ENCODE assay signal across 8 cellular contexts in the genomic region with DNA sequence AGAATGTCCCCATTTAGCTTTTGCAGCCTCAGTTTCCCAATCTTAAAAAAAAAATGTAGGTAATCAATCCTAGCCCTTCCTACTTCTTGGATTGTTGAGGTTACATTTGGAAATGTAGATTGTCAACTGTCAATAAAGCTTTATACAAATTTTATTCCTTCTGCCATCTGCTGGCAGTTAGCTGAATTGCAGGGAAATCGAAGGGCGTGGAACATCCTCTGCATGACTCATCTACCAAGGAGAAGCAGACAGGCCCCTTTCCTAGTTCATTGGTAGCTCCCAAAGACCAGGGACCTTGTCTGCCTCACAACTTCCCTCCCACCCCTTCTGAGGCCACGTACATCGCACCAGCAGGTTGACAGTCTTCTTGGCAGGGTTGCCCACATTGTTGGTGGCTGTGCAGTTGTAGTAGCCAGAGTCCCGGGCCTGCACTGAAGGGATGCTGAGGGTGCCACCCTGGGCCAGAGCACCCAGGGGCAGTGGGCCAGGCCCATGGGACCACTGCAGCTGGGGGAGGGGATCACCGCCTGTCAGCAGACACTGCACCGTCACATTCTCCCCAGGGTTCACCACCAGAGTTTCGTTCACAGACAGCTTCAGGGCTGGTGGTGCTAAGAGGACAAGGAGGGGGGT. TPM values are rescaled to one million over a fixed set of nuclear protein-coding genes. Genes with fewer than 3 reads are reported as not detected.
DNase-seq lines count a peak whose midpoint lies in the region; ATAC-seq, FAIRE-seq and TF ChIP-seq lines count a peak whose summit lies in the region.

No MANE protein-coding gene starts in this region.

- H3K4me3 Mint-ChIP-seq in activated naive CD4-positive, alpha-beta T cell treated with anti-CD3 and anti-CD28 coated beads for 36 hours: no peak overlapping the region

- no TSS peak for BruUV-seq in HepG2 (replicated peaks; lab: Mats Ljungman, UMichigan)

- H3K27ac ChIP-seq in 22Rv1 (no peak overlapping the region), OCI-LY1 (ENCODE audit: low read depth, low read length, poor library complexity, severe bottlenecking) (no peak overlapping the region), HepG2 (ENCODE audit: extremely low read length, insufficient read depth, low read length) (no peak overlapping the region), transverse colon (no peak overlapping the region), vagina (no peak overlapping the region)

- no peaks in the 10 kb centered on the region for H3K36me3 ChIP-seq in OCI-LY1 (ENCODE audit: insufficient read depth, low read length)
- H3K36me3 ChIP-seq in HepG2 (replicated peaks in 1 of 2; ENCODE audit: control insufficient read depth in 1 of 2, insufficient read depth in 2 of 2, low read length in 2 of 2): no peaks in the 10 kb centered on the region
- H3K36me3 ChIP-seq in transverse colon: no peaks in the 10 kb centered on the region
- no peaks in the 10 kb centered on the region for H3K36me3 ChIP-seq in vagina

- intact Hi-C loops in activated naive CD4-positive, alpha-beta T cell treated with anti-CD3 and anti-CD28 coated beads for 36 hours (cut with micrococcal nuclease): loop anchor here (1.0 kb wide), 2 partner anchors 170 to 329 kb away; no protein-coding TSS in a partner anchor
- intact Hi-C loops in HepG2 (cut with micrococcal nuclease; ENCODE audit: unreplicated experiment) (no loop called here), transverse colon (cut with DNase I; ENCODE audit: low total_unique reads) (no loop called here), vagina (cut with DNase I) (no loop called here)

- H3K4me1 ChIP-seq in OCI-LY1 (ENCODE audit: insufficient read depth, low read length, severe bottlenecking) (no peaks in the 10 kb centered on the region), HepG2 (ENCODE audit: insufficient read depth, low read length) (no peaks in the 10 kb centered on the region), transverse colon (peaks cover 0 to 3% (median under 1%) of the 10 kb centered on the region in 4 donors), vagina (peaks cover 9% of the 10 kb centered on the region)

- peaks cover 10% of the 10 kb centered on the region for H3K4me1 Mint-ChIP-seq in activated naive CD4-positive, alpha-beta T cell treated with anti-CD3 and anti-CD28 coated beads for 36 hours (ENCODE audit: low read depth)

- no peaks in the 10 kb centered on the region for H3F3A ChIP-seq in OCI-LY1 (ENCODE audit: insufficient read depth, low read length)

- POLR2A ChIA-PET in HepG2 (lab: Yijun Ruan, JAX): no interaction called here

- H3K4me2 ChIP-seq in OCI-LY1 (ENCODE audit: low read length) (no peak overlapping the region), HepG2 (ENCODE audit: low read depth, low read length) (no peak overlapping the region)

- in situ Hi-C loops in HepG2 (cut with HindIII; ENCODE audit: extremely low pct_ligation_motif_present, low pct_unique_long_range_greater_than_20kb) (no loop called here), transverse colon (cut with MboI; ENCODE audit: low pct_ligation_motif_present in 1 of 4, low pct_unique_long_range_greater_than_20kb in 1 of 4, low sequenced_read_pairs in 3 of 4) (no loop called here)

- no peaks in the 10 kb centered on the region for H3K79me2 ChIP-seq in OCI-LY1 (ENCODE audit: insufficient read depth, low read length)
- H3K79me2 ChIP-seq in HepG2 (ENCODE audit: insufficient read depth, low read length): no peaks in the 10 kb centered on the region

- H3K9me3 ChIP-seq in OCI-LY1 (ENCODE audit: low read length): no peaks in the 10 kb centered on the region
- H3K9me3 ChIP-seq in HepG2 (ENCODE audit: low read length): peaks cover 7% of the 10 kb centered on the region; the same call in 1 of the 2 replicates
- H3K9me3 ChIP-seq in transverse colon: peaks cover 5 to 6% of the 10 kb centered on the region in 2 donors
- H3K9me3 ChIP-seq in vagina: no peaks in the 10 kb centered on the region

- TF ChIP-seq CTCF in 22Rv1 (IDR thresholded peaks at IDR 0.05) (peak; percentile 77), GM12865 (IDR thresholded peaks at IDR 0.05; ENCODE audit: insufficient read depth, low read depth, low read length, missing control alignments) (peak; percentile 72), OCI-LY1 (IDR thresholded peaks at IDR 0.05; ENCODE audit: low read length) (peak; percentile 87), HepG2 (CRISPR knock-in tag; IDR thresholded peaks at IDR 0.05) (peak; percentile 67), transverse colon (IDR thresholded peaks at IDR 0.05) (peak; percentile 35 to 53 (median 47)), vagina (IDR thresholded peaks at IDR 0.05) (no peak)

- WGBS in HepG2 (ENCODE audit: low lambda C conversion rate): 49% methylated on average over 8 of the region's 8 CpGs
- 86% methylated on average over 8 of the region's 8 CpGs; no CpG with 5 or more reads in 1 of the 2 donors for WGBS in transverse colon (ENCODE audit: low coverage in 1 of 2), 2 donors

- no peak overlapping the region for H3K27ac Mint-ChIP-seq in activated naive CD4-positive, alpha-beta T cell treated with anti-CD3 and anti-CD28 coated beads for 36 hours

- FAIRE-seq in HepG2 (lab: Jason Lieb, UNC): peak; percentile 80

- no peak overlapping the region for H3K9ac ChIP-seq in OCI-LY1 (ENCODE audit: low read length)
- H3K9ac ChIP-seq in HepG2 (ENCODE audit: insufficient read depth, low read depth, low read length): no peak overlapping the region

- H3K27me3 Mint-ChIP-seq in activated naive CD4-positive, alpha-beta T cell treated with anti-CD3 and anti-CD28 coated beads for 36 hours (ENCODE audit: low read depth): no peaks in the 10 kb centered on the region

- TF ChIP-seq EP300 in HepG2 (IDR thresholded peaks at IDR 0.05; ENCODE audit: low read depth in 2 of 2, low read length in 2 of 2) (no peak), HepG2 (CRISPR knock-in tag; IDR thresholded peaks at IDR 0.05; ENCODE audit: borderline replicate concordance) (no peak), transverse colon (IDR thresholded peaks at IDR 0.05; ENCODE audit: low read depth) (no peak)

- H4K20me1 ChIP-seq in OCI-LY1 (ENCODE audit: insufficient read depth, low read length): no peaks in the 10 kb centered on the region
- H4K20me1 ChIP-seq in HepG2 (ENCODE audit: insufficient read depth, low read length): no peaks in the 10 kb centered on the region

- DNase-seq in GM12865 (ENCODE audit: low read depth): peak; percentile 67
- peak; percentile 82 for DNase-seq in activated naive CD4-positive, alpha-beta T cell treated with anti-CD3 and anti-CD28 coated beads for 36 hours
- peak; percentile 36 for DNase-seq in HepG2 (ENCODE audit: low spot score)
- peak; percentile 49 for DNase-seq in transverse colon
- no peak for DNase-seq in DMS114 treated with DMSO at 0.1 percent for 48 hours (lab: John Stamatoyannopoulos, UW; ENCODE audit: unreplicated experiment)
- DNase-seq in vagina (ENCODE audit: extremely low spot score in 2 of 2): no peak

- peak; percentile 38; the same call in 1 of the 2 replicates for TF ChIP-seq RAD21 in HepG2 (CRISPR knock-in tag; IDR thresholded peaks at IDR 0.05)

- H3K27me3 ChIP-seq in OCI-LY1 (ENCODE audit: insufficient read depth, low read length) (0 out of 2 replicates have a peak, but pooled peaks cover 5% of the 10 kb centered on the region), HepG2 (ENCODE audit: control insufficient read depth in 1 of 2, insufficient read depth in 2 of 2, low read length in 2 of 2) (peaks cover 3 to 23% of the 10 kb centered on the region in 2 experiments; a peak in 3 of 5 replicates), transverse colon (peaks cover 27% of the 10 kb centered on the region), vagina (no peaks in the 10 kb centered on the region)

- H2AFZ ChIP-seq in OCI-LY1 (ENCODE audit: low read length) (no peak overlapping the region), HepG2 (ENCODE audit: low read length) (no peak overlapping the region)

- no peaks in the 10 kb centered on the region for H3K9me2 ChIP-seq in OCI-LY1 (ENCODE audit: low read depth, low read length)

- no peak overlapping the region for H3K4me3 ChIP-seq in GM12865 (ENCODE audit: low read depth, low read length)
- H3K4me3 ChIP-seq in OCI-LY1 (ENCODE audit: low read depth, low read length, poor library complexity, severe bottlenecking): no peak overlapping the region
- no peak overlapping the region for H3K4me3 ChIP-seq in HepG2 (replicated peaks in 1 of 3; ENCODE audit: insufficient read depth in 1 of 3, low read depth in 2 of 3, low read length in 3 of 3)
- no peak overlapping the region for H3K4me3 ChIP-seq in transverse colon
- H3K4me3 ChIP-seq in vagina: no peak overlapping the region

- CTCF ChIA-PET in activated naive CD4-positive, alpha-beta T cell treated with anti-CD3 and anti-CD28 coated beads for 36 hours (lab: Charles Lee): interaction anchor here (0.7 to 2.5 kb wide), 31 partner anchors 9 to 1062 kb away, joined by 3 to 16 read pairs (median 3); no protein-coding TSS in a partner anchor
- CTCF ChIA-PET in HepG2 (lab: Yijun Ruan, JAX; ENCODE audit: low intra/inter-chr PET ratio, low total read pairs): interaction anchor here (0.7 to 1.9 kb wide), 2 partner anchors 46 to 170 kb away, joined by 5 to 9 read pairs; no protein-coding TSS in a partner anchor

- no peak for TF ChIP-seq POLR2A in HepG2 (IDR thresholded peaks at IDR 0.05; ENCODE audit: insufficient read depth in 1 of 2, low read depth in 2 of 2, low read length in 2 of 2)
- no peak for TF ChIP-seq POLR2A in transverse colon (IDR thresholded peaks at IDR 0.05)
- TF ChIP-seq POLR2A in vagina (IDR thresholded peaks at IDR 0.05): no peak

- peak; percentile 33 for ATAC-seq in HepG2

- H3K9me3 Mint-ChIP-seq in activated naive CD4-positive, alpha-beta T cell treated with anti-CD3 and anti-CD28 coated beads for 36 hours: no peaks in the 10 kb centered on the region

- H3K36me3 Mint-ChIP-seq in activated naive CD4-positive, alpha-beta T cell treated with anti-CD3 and anti-CD28 coated beads for 36 hours (ENCODE audit: low read depth): no peaks in the 10 kb centered on the region

RNA-seq across cellular contexts. Expression of a gene that starts 43.6 kb away (rescaled TPM):
- 1 to 10 TPM; 2.8 to 3.6 TPM for total RNA-seq in activated naive CD4-positive, alpha-beta T cell treated with anti-CD3 and anti-CD28 coated beads for 36 hours
- total RNA-seq in HepG2 (2016; rRNA removed; fragmentation: Illumina TruSeq; extraction: Trizol) (not detected in 2 replicates), transverse colon (10 to 100 TPM in 1 of 4 donors, 1 to 10 TPM in 1, under 1 TPM in 2; 0.68 to 50.5 (median 2.2) TPM), vagina (6.6 TPM)
- not detected in 2 replicates for total RNA-seq in HepG2 (2016; cell fraction: cytosol; rRNA removed; fragmentation: Illumina TruSeq; extraction: Trizol; ENCODE audit: low read depth)
- not detected in 2 replicates for total RNA-seq in HepG2 (2016; cell fraction: insoluble cytoplasmic fraction; rRNA removed; fragmentation: Illumina TruSeq; extraction: Trizol)
- total RNA-seq in HepG2 (2016; cell fraction: membrane; rRNA removed; fragmentation: Illumina TruSeq; extraction: Trizol): not detected in 2 replicates
- not detected in 2 replicates for total RNA-seq in HepG2 (2016; cell fraction: nucleus; rRNA removed; fragmentation: Illumina TruSeq; extraction: Trizol)
- polyA plus RNA-seq in HepG2 (2011; rRNA removed): under 0.01 TPM in 1 of 2 replicates, not detected in the other
- polyA plus RNA-seq in HepG2 (2011; cell fraction: cytosol; rRNA removed): 0.12 TPM in 1 of 2 replicates, not detected in the other
- 0.05 TPM in 1 of 2 replicates, not detected in the other for polyA plus RNA-seq in HepG2 (2011; cell fraction: nucleus; rRNA removed)
- polyA plus RNA-seq in HepG2 (2012): not detected in 2 replicates
- polyA plus RNA-seq in HepG2 (2016; cell fraction: cytosol; fragmentation: Illumina TruSeq; extraction: Trizol; ENCODE audit: low read depth): not detected in 2 replicates
- polyA plus RNA-seq in HepG2 (2016; cell fraction: insoluble cytoplasmic fraction; fragmentation: Illumina TruSeq; extraction: Trizol; ENCODE audit: low read depth): not detected in 2 replicates
- not detected in 2 replicates for polyA plus RNA-seq in HepG2 (2016; cell fraction: membrane; fragmentation: Illumina TruSeq; extraction: Trizol; ENCODE audit: low read depth)
- polyA plus RNA-seq in HepG2 (2016; cell fraction: nucleus; fragmentation: Illumina TruSeq; extraction: Trizol; ENCODE audit: insufficient read depth, low read depth): not detected in 2 replicates
- 0.44 TPM in 1 of 2 replicates, not detected in the other for polyA minus RNA-seq in HepG2 (2011; rRNA and poly(A)+ RNA removed; ENCODE audit: low replicate concordance)
- polyA minus RNA-seq in HepG2 (2011; cell fraction: cytosol; rRNA and poly(A)+ RNA removed): not detected in 2 replicates
- not detected in 2 replicates for polyA minus RNA-seq in HepG2 (2011; cell fraction: nucleus; rRNA and poly(A)+ RNA removed)

Comparison
In these comparisons a context has a peak if more than half of its experiments do, and no peak if none do; other contexts are left out.
1. CTCF ChIP-seq: peak in 22Rv1 (single experiment), GM12865 (single experiment), OCI-LY1 (single experiment), HepG2 (single experiment) and transverse colon (5 of 5); none in vagina (0 of 3).
2. DNase-seq: peak in GM12865 (single experiment), activated naive CD4-positive, alpha-beta T cell treated with anti-CD3 and anti-CD28 coated beads for 36 hours (single experiment), HepG2 (single experiment) and transverse colon (single experiment); none in DMS114 treated with DMSO at 0.1 percent for 48 hours (single experiment) and vagina (0 of 2).